ENCODE assay signal across 8 cellular contexts in the genomic region with DNA sequence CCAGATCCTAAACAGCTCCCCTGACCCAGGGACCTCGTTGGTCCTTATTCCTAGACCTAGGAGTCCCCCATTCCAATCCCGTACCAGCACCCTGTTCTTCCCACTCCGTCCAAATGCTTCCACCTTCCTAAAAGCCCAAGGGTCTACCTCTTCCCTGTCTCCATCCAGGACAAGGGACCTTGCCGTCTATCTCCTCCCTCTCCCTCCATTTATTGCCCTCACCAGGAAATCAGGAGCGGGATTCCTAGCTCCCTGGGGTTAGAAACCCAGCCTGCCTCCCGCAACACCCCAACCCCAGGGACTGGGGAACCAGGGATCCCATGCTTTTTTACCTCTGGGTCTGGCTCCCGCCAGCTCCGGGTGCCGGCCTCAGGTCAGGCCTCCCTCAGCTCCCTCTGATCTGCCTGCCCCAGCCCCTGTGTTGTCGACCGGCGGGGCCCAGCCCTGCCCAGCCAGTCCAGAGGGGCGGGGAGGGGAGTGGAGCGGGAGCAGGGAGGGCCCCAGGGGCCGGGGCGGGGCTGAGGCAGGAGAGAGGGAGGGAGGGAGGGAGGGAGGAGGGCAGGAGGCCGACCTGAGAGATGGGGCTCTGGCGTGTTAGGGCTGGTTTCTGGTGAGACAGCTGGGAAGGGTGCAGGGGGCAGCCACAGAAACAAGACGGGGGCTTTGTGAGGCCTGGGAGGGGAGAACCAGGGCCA. TPM values are rescaled to one million over a fixed set of nuclear protein-coding genes. Genes with fewer than 3 reads are reported as not detected.
DNase-seq lines count a peak whose midpoint lies in the region; ATAC-seq and TF ChIP-seq lines count a peak whose summit lies in the region.

A gene with protein sequence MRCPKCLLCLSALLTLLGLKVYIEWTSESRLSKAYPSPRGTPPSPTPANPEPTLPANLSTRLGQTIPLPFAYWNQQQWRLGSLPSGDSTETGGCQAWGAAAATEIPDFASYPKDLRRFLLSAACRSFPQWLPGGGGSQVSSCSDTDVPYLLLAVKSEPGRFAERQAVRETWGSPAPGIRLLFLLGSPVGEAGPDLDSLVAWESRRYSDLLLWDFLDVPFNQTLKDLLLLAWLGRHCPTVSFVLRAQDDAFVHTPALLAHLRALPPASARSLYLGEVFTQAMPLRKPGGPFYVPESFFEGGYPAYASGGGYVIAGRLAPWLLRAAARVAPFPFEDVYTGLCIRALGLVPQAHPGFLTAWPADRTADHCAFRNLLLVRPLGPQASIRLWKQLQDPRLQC (minus strand): TSS at position 423 of the 695 bp plus-strand sequence. CDS start 596 bp downstream, outside the sequence.

- DNase-seq in Caco-2 (peak; percentile 88), Karpas-422 (peak; percentile 40), WERI-Rb-1 (peak; percentile 88), left lung (peak; percentile 93 to 99), RKO (ENCODE audit: low spot score) (no peak)
- peak; percentile 45 for DNase-seq in stimulated activated CD4-positive, alpha-beta T cell treated with anti-CD3 and anti-CD28 coated beads, Interleukin-4, amount 100 ng/mL, for 1 hour

- H3K9me3 Mint-ChIP-seq in Caco-2 (ENCODE audit: unreplicated experiment): no peaks in the 10 kb centered on the region

- H3K27me3 Mint-ChIP-seq in Caco-2 (ENCODE audit: insufficient read depth, unreplicated experiment): no peaks in the 10 kb centered on the region

- H3K4me1 Mint-ChIP-seq in Caco-2 (ENCODE audit: low read depth, unreplicated experiment): peaks cover 19% of the 10 kb centered on the region

- H4K20me1 ChIP-seq in Karpas-422 (ENCODE audit: insufficient read depth, low read depth, low read length): no peaks in the 10 kb centered on the region

- H3K27ac Mint-ChIP-seq in Caco-2 (ENCODE audit: unreplicated experiment): peak within 1 kb of the TSS; percentile 81

- H3K9me3 ChIP-seq in Caco-2 (no peaks in the 10 kb centered on the region), Karpas-422 (ENCODE audit: low read length) (no peaks in the 10 kb centered on the region), WERI-Rb-1 (ENCODE audit: severe bottlenecking) (no peaks in the 10 kb centered on the region), left lung (no peaks in the 10 kb centered on the region)

- no peaks in the 10 kb centered on the region for H3K79me2 ChIP-seq in Karpas-422 (ENCODE audit: low read length)

- H3K4me1 ChIP-seq in Caco-2 (peaks cover 13% of the 10 kb centered on the region; the same call in 1 of the 2 replicates), Karpas-422 (ENCODE audit: low read length) (peaks cover 11% of the 10 kb centered on the region), left lung (peaks cover 14 to 76% of the 10 kb centered on the region in 2 donors)

- no peak within 1 kb of the TSS for H3K4me2 ChIP-seq in Karpas-422 (ENCODE audit: low read depth, low read length, poor library complexity, severe bottlenecking)

- CTCF ChIA-PET in Caco-2 (lab: Charles Lee): interaction anchor here (0.6 to 1.1 kb wide), 7 partner anchors 9 to 1807 kb away, joined by 3 to 7 read pairs (median 4); a partner anchor contains a TSS

- H3K27ac ChIP-seq in Karpas-422 (ENCODE audit: low read length) (no peak within 1 kb of the TSS), WERI-Rb-1 (peak within 1 kb of the TSS; percentile 77), cingulate gyrus (ENCODE audit: low read depth, low read length) (peak within 1 kb of the TSS; percentile 39), left lung (peak within 1 kb of the TSS; percentile 75 to 90)

- H3K36me3 ChIP-seq in Caco-2 (ENCODE audit: control insufficient read depth, insufficient read depth, low read length): peaks cover 1% of the 10 kb centered on the region
- no peaks in the 10 kb centered on the region for H3K36me3 ChIP-seq in Karpas-422 (ENCODE audit: insufficient read depth, low read length)
- H3K36me3 ChIP-seq in WERI-Rb-1: peaks cover 21% of the 10 kb centered on the region
- peaks cover 0 to 63% of the 10 kb centered on the region in 2 donors for H3K36me3 ChIP-seq in left lung

- peak; percentile 88 for ATAC-seq in left lung
- ATAC-seq in GM18498 (IDR thresholded peaks at IDR 0.05; ENCODE audit: unreplicated experiment): no peak

- H3K4me3 ChIP-seq in Caco-2 (ENCODE audit: low read depth, low read length) (peak within 1 kb of the TSS; percentile 47), Karpas-422 (ENCODE audit: low read length) (no peak within 1 kb of the TSS), WERI-Rb-1 (ENCODE audit: low read depth, low read length) (peak within 1 kb of the TSS; percentile 29), left lung (peak within 1 kb of the TSS; percentile 49 to 71)

- no peak within 1 kb of the TSS for H2AFZ ChIP-seq in Karpas-422 (ENCODE audit: low read length)

- POLR2A ChIA-PET in Caco-2 (lab: Charles Lee): interaction anchor here (0.7 to 1.9 kb wide), 2 partner anchors 13 to 780 kb away, joined by 10 to 29 read pairs; a partner anchor contains a TSS

- TF ChIP-seq CTCF in Caco-2 (IDR thresholded peaks at IDR 0.05; ENCODE audit: insufficient read depth in 1 of 2, low read depth in 1 of 2, low read length in 1 of 2, severe bottlenecking in 1 of 2, unreplicated experiment in 1 of 2) (no peak), WERI-Rb-1 (IDR thresholded peaks at IDR 0.05; ENCODE audit: low read depth, low read length) (no peak), left lung (IDR thresholded peaks at IDR 0.05) (no peak)

- peaks cover 25% of the 10 kb centered on the region for H3K36me3 Mint-ChIP-seq in Caco-2 (ENCODE audit: insufficient read depth, unreplicated experiment)

- H3K4me3 Mint-ChIP-seq in Caco-2 (ENCODE audit: unreplicated experiment): peak within 1 kb of the TSS; percentile 72

- H3K27me3 ChIP-seq in Caco-2 (replicated peaks; ENCODE audit: control insufficient read depth, insufficient read depth, low read length): no peaks in the 10 kb centered on the region
- H3K27me3 ChIP-seq in Karpas-422 (ENCODE audit: low read length): no peaks in the 10 kb centered on the region
- H3K27me3 ChIP-seq in WERI-Rb-1 (ENCODE audit: insufficient read depth, low read depth, severe bottlenecking): no peaks in the 10 kb centered on the region
- H3K27me3 ChIP-seq in left lung: no peaks in the 10 kb centered on the region

- intact Hi-C loops in Caco-2 (cut with micrococcal nuclease; ENCODE audit: unreplicated experiment) (loop anchor here (1.0 kb wide), 2 partner anchors 18 to 30 kb away; a partner anchor contains a TSS), left lung (cut with DNase I) (no loop called here)

- no peaks in the 10 kb centered on the region for H3K9me2 ChIP-seq in Karpas-422 (replicated peaks; ENCODE audit: insufficient read depth, low read length)

- H3K9ac ChIP-seq in Karpas-422 (ENCODE audit: low read length): no peak within 1 kb of the TSS

- BruUV-seq in Caco-2 (replicated peaks; lab: Mats Ljungman, UMichigan): TSS peak; percentile 35

RNA-seq across cellular contexts. Expression of the gene that starts here (rescaled TPM):
- total RNA-seq in Caco-2 (2022) (3.1 and 3.7 TPM in 2 replicates), left lung (10 to 100 TPM; 21.8 to 41.5 TPM)
- not detected in 2 replicates for total RNA-seq in Karpas-422 (2014; rRNA removed; shearing (Covaris generic); ENCODE audit: low replicate concordance)

Comparison
In these comparisons a context has a peak if more than half of its experiments do, and no peak if none do; other contexts are left out.
1. Peak in DNase-seq in Karpas-422; RNA of the gene not detected or under 1 TPM.